In the genomic region with DNA sequence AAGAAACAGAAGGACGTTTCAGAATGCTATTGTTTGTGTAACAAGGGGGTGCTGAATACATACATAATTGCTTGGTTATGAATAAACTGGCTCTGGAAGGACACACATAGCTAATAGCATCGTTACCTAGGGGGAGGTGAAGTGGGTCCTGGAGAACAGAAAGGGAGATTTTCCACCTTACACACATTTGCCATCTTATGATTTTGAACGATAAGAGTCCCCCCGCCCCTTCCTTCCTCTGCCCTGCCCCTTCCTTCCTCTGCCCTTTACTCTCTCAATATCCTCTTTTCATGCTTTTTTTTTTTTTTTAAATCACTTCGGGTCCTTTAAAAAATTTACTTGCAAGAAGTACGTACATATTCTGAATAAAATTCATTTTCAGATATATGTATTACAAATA, we compare ENCODE assay signal across 8 cellular contexts. TPM values are rescaled to one million over a fixed set of nuclear protein-coding genes. Genes with fewer than 3 reads are reported as not detected.
DNase-seq lines count a peak whose midpoint lies in the region; ATAC-seq, FAIRE-seq and TF ChIP-seq lines count a peak whose summit lies in the region.

No MANE protein-coding gene starts in this region.

- no peaks in the 10 kb centered on the region for H3K27me3 ChIP-seq in Caco-2 (replicated peaks; ENCODE audit: control insufficient read depth, insufficient read depth, low read length)
- H3K27me3 ChIP-seq in prostate gland (replicated peaks; ENCODE audit: insufficient read depth), result no peaks in the 10 kb centered on the region

- BruUV-seq in Caco-2 (replicated peaks; lab: Mats Ljungman, UMichigan), result no TSS peak

- no peak for DNase-seq in Caco-2
- DNase-seq in OCI-M1 (lab: John Stamatoyannopoulos, UW), result peak; percentile 41
- DNase-seq in progenitor cell of endocrine pancreas (ENCODE audit: low spot score, unreplicated experiment), result no peak
- DNase-seq in prostate gland (ENCODE audit: low spot score), result no peak
- DNase-seq in GM19239 (ENCODE audit: insufficient read length, low spot score), result no peak

- no peak for FAIRE-seq in GM19239 (lab: Jason Lieb, UNC)

- H3K27ac ChIP-seq in prostate gland, result no peak overlapping the region

- H3K27me3 Mint-ChIP-seq in Caco-2 (ENCODE audit: insufficient read depth, unreplicated experiment) (no peaks in the 10 kb centered on the region), progenitor cell of endocrine pancreas (peaks cover 11% of the 10 kb centered on the region)
- H3K27me3 Mint-ChIP-seq in activated naive CD4-positive, alpha-beta T cell treated with anti-CD3 and anti-CD28 coated beads, Interleukin-2, amount 50 U/mL, for 24 hours, result no peaks in the 10 kb centered on the region

- H3K9me3 ChIP-seq in Caco-2, result no peaks in the 10 kb centered on the region
- no peaks in the 10 kb centered on the region for H3K9me3 ChIP-seq in prostate gland

- peaks cover 25% of the 10 kb centered on the region for H3K36me3 Mint-ChIP-seq in Caco-2 (ENCODE audit: insufficient read depth, unreplicated experiment)
- H3K36me3 Mint-ChIP-seq in activated naive CD4-positive, alpha-beta T cell treated with anti-CD3 and anti-CD28 coated beads, Interleukin-2, amount 50 U/mL, for 24 hours, result no peaks in the 10 kb centered on the region
- peaks cover 1% of the 10 kb centered on the region for H3K36me3 Mint-ChIP-seq in progenitor cell of endocrine pancreas (ENCODE audit: insufficient read depth)

- ATAC-seq in HG03196 (IDR thresholded peaks at IDR 0.05; ENCODE audit: unreplicated experiment) (no peak), HG02852 (IDR thresholded peaks at IDR 0.05; ENCODE audit: unreplicated experiment) (no peak)

- WGBS in prostate gland, result 62% methylated on average over 6 of the region's 6 CpGs

- H3K4me3 Mint-ChIP-seq in Caco-2 (ENCODE audit: unreplicated experiment) (peak overlapping the region; percentile 83), progenitor cell of endocrine pancreas (ENCODE audit: low read depth) (peak overlapping the region; percentile 90)
- peak overlapping the region; percentile 97 for H3K4me3 Mint-ChIP-seq in activated naive CD4-positive, alpha-beta T cell treated with anti-CD3 and anti-CD28 coated beads, Interleukin-2, amount 50 U/mL, for 24 hours

- H3K36me3 ChIP-seq in Caco-2 (ENCODE audit: control insufficient read depth, insufficient read depth, low read length) (no peaks in the 10 kb centered on the region), prostate gland (no peaks in the 10 kb centered on the region)

- TF ChIP-seq POLR2A in prostate gland (IDR thresholded peaks at IDR 0.05), result no peak

- peaks cover 18% of the 10 kb centered on the region for H3K4me1 Mint-ChIP-seq in Caco-2 (ENCODE audit: low read depth, unreplicated experiment)
- peaks cover 35% of the 10 kb centered on the region for H3K4me1 Mint-ChIP-seq in activated naive CD4-positive, alpha-beta T cell treated with anti-CD3 and anti-CD28 coated beads, Interleukin-2, amount 50 U/mL, for 24 hours
- H3K4me1 Mint-ChIP-seq in progenitor cell of endocrine pancreas (ENCODE audit: low read depth), result peaks cover 12% of the 10 kb centered on the region

- CTCF ChIA-PET in Caco-2 (lab: Charles Lee), result interaction anchor here (1.4 kb wide), 1 partner anchor 82 kb away, joined by 3 read pairs; no protein-coding TSS in a partner anchor

- H3K4me3 ChIP-seq in Caco-2 (ENCODE audit: low read depth, low read length) (peak overlapping the region; percentile 82), prostate gland (no peak overlapping the region)

- no peaks in the 10 kb centered on the region for H3K4me1 ChIP-seq in Caco-2
- H3K4me1 ChIP-seq in prostate gland (replicated peaks), result no peaks in the 10 kb centered on the region

- H3K27ac Mint-ChIP-seq in Caco-2 (ENCODE audit: unreplicated experiment), result no peak overlapping the region
- H3K27ac Mint-ChIP-seq in activated naive CD4-positive, alpha-beta T cell treated with anti-CD3 and anti-CD28 coated beads, Interleukin-2, amount 50 U/mL, for 24 hours, result peak overlapping the region; percentile 93
- no peak overlapping the region for H3K27ac Mint-ChIP-seq in progenitor cell of endocrine pancreas

- POLR2A ChIA-PET in Caco-2 (lab: Charles Lee), result no interaction called here

- no peaks in the 10 kb centered on the region for H3K9me3 Mint-ChIP-seq in Caco-2 (ENCODE audit: unreplicated experiment)
- no peaks in the 10 kb centered on the region for H3K9me3 Mint-ChIP-seq in activated naive CD4-positive, alpha-beta T cell treated with anti-CD3 and anti-CD28 coated beads, Interleukin-2, amount 50 U/mL, for 24 hours
- no peaks in the 10 kb centered on the region for H3K9me3 Mint-ChIP-seq in progenitor cell of endocrine pancreas (ENCODE audit: low read depth)

- no peak for TF ChIP-seq CTCF in Caco-2 (IDR thresholded peaks at IDR 0.05; ENCODE audit: insufficient read depth in 1 of 2, low read depth in 1 of 2, low read length in 1 of 2, severe bottlenecking in 1 of 2, unreplicated experiment in 1 of 2)
- TF ChIP-seq CTCF in progenitor cell of endocrine pancreas (IDR thresholded peaks at IDR 0.05; ENCODE audit: unreplicated experiment), result no peak
- no peak for TF ChIP-seq CTCF in prostate gland (IDR thresholded peaks at IDR 0.05)

- intact Hi-C loops in Caco-2 (cut with micrococcal nuclease; ENCODE audit: unreplicated experiment) (loop anchor here (1.0 to 2.0 kb wide), 4 partner anchors 27 to 159 kb away; a partner anchor contains a TSS), prostate gland (cut with DNase I) (loop anchor here (2.0 to 10.0 kb wide), 4 partner anchors 87 to 386 kb away; no protein-coding TSS in a partner anchor)

RNA-seq across cellular contexts. Expression of a gene that starts 0.9 kb away (rescaled TPM):
- total RNA-seq in Caco-2 (2022) (22.8 and 30.0 TPM in 2 replicates), progenitor cell of endocrine pancreas (18.0 and 19.9 TPM in 2 replicates), prostate gland (10 to 100 TPM; 52.1 to 67.5 TPM)
